ENCODE assay signal across 11 cellular contexts in the genomic region with DNA sequence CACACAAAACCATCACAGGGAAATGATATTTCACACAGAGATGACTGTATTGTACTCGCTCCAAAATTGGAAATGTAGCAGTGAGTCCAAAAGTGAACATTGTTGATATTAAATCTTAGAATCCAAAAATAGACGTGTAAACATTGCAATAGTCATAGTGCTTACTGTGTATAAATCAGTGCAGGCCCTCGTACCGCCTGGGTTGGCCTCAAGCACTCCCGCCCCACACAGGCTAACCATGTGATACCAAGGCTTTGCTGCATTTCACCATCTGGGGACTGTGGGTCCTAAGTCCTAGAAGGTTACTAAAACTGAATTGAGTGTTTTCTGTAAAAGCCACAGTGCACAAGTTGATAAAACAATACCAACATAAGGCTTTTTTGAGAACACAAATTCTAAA.
DNase-seq lines count a peak whose midpoint lies in the region; ATAC-seq, FAIRE-seq and TF ChIP-seq lines count a peak whose summit lies in the region.
"Had no signal": no experiment of that assay in that cellular context is flagged by ENCODE, and none has a peak within 500 bp of the region (broad histone marks: within the 10 kb centered on the region; RNA-seq: fewer than 3 reads in every experiment).

No MANE protein-coding gene starts in this region.

- no peak for DNase-seq in activated T-cell treated with anti-CD3 and anti-CD28 coated beads, Interleukin-2, amount 50 U/mL, for 72 hours
- DNase-seq in activated T-cell treated with anti-CD3 and anti-CD28 coated beads for 4 hours (no peak), esophagus squamous epithelium (lab: John Stamatoyannopoulos, UW) (no peak), GM12892 (ENCODE audit: insufficient read length) (no peak), DMS114 treated with DMSO at 0.1 percent for 48 hours (lab: John Stamatoyannopoulos, UW; ENCODE audit: unreplicated experiment) (no peak)
- no peak for DNase-seq in activated CD8-positive, alpha-beta memory T cell treated with anti-CD3 and anti-CD28 coated beads, Interleukin-2, amount 50 U/mL, for 48 hours
- DNase-seq: activated CD8-positive, alpha-beta T cell treated with anti-CD3 and anti-CD28 coated beads, Interleukin-2, amount 10 ng/mL, durations not matched to agents 7 days and 5 days; NCI-H1092 treated with DMSO at 0.1 percent for 48 hours had no signal

- FAIRE-seq in GM12892 (lab: Jason Lieb, UNC), result no peak

- peaks cover 37% of the 10 kb centered on the region for H3K4me1 Mint-ChIP-seq in activated T-cell treated with anti-CD3 and anti-CD28 coated beads, Interleukin-2, amount 50 U/mL, for 72 hours (ENCODE audit: low read depth)

- TF ChIP-seq POLR2A in esophagus squamous epithelium (IDR thresholded peaks at IDR 0.05) (no peak), GM12892 (IDR thresholded peaks at IDR 0.05; ENCODE audit: low read depth, low read length) (no peak)

- H3K36me3 ChIP-seq in esophagus squamous epithelium (no peaks in the 10 kb centered on the region), muscle layer of duodenum (ENCODE audit: control insufficient read depth in 1 of 2, insufficient read depth in 2 of 2, low read length in 2 of 2) (no peaks in the 10 kb centered on the region), urinary bladder (ENCODE audit: insufficient read depth) (no peaks in the 10 kb centered on the region)

- H3K27me3 ChIP-seq in esophagus squamous epithelium (no peaks in the 10 kb centered on the region), muscle layer of duodenum (ENCODE audit: low read depth, low read length) (no peaks in the 10 kb centered on the region)
- H3K27me3 ChIP-seq: BLaER1 treated with 17β-estradiol and CSF1 and Interleukin-3, amounts not matched to agents 10 nM and 100 nM had no signal

- WGBS in esophagus squamous epithelium, 2 donors, result 51 to 53% methylated on average over 5 of the region's 5 CpGs
- 15% methylated on average over 5 of the region's 5 CpGs for WGBS in urinary bladder

- no peaks in the 10 kb centered on the region for H3K27me3 Mint-ChIP-seq in activated T-cell treated with anti-CD3 and anti-CD28 coated beads, Interleukin-2, amount 50 U/mL, for 72 hours (ENCODE audit: low read depth)

- intact Hi-C loops in esophagus squamous epithelium (cut with DNase I), result no loop called here

- H3K27ac ChIP-seq in esophagus squamous epithelium (peak overlapping the region in 3 of 4 donors; percentile 74 to 80 (median 77)), muscle layer of duodenum (ENCODE audit: low read length) (peak overlapping the region; percentile 56), urinary bladder (ENCODE audit: low read depth) (peak overlapping the region; percentile 41)

- ATAC-seq in activated T-cell treated with anti-CD3 and anti-CD28 coated beads, Interleukin-2, amount 50 U/mL, for 72 hours (replicated peaks in 1 of 2), result no peak
- ATAC-seq: activated CD8-positive, alpha-beta T cell treated with anti-CD3 and anti-CD28 coated beads, Interleukin-2, amount 10 ng/mL, durations not matched to agents 7 days and 5 days had no signal

- no peaks in the 10 kb centered on the region for H3K9me3 ChIP-seq in esophagus squamous epithelium
- H3K9me3 ChIP-seq in muscle layer of duodenum (ENCODE audit: control insufficient read depth in 1 of 2, low read length in 2 of 2), result no peaks in the 10 kb centered on the region
- H3K9me3 ChIP-seq: BLaER1 treated with 17β-estradiol and CSF1 and Interleukin-3, amounts not matched to agents 10 nM and 100 nM had no signal

- H3K4me3 ChIP-seq in esophagus squamous epithelium (no peak overlapping the region), muscle layer of duodenum (ENCODE audit: low read depth in 1 of 2, low read length in 2 of 2) (no peak overlapping the region), urinary bladder (ENCODE audit: low read depth, low read length) (no peak overlapping the region)
- H3K4me3 ChIP-seq: BLaER1 treated with 17β-estradiol and CSF1 and Interleukin-3, amounts not matched to agents 10 nM and 100 nM had no signal

- TF ChIP-seq CTCF in esophagus squamous epithelium (IDR thresholded peaks at IDR 0.05), result no peak

- H3K4me3 Mint-ChIP-seq in activated T-cell treated with anti-CD3 and anti-CD28 coated beads, Interleukin-2, amount 50 U/mL, for 72 hours, result peak overlapping the region in 1 of 2 donors; percentile 12
- H3K4me3 Mint-ChIP-seq: activated CD8-positive, alpha-beta T cell treated with anti-CD3 and anti-CD28 coated beads, Interleukin-2, amount 10 ng/mL, durations not matched to agents 7 days and 5 days had no signal

- H3K4me1 ChIP-seq in esophagus squamous epithelium (peaks cover 24 to 77% (median 54%) of the 10 kb centered on the region in 3 donors), muscle layer of duodenum (ENCODE audit: control insufficient read depth in 1 of 2, insufficient read depth in 2 of 2, low read length in 2 of 2) (peaks cover 36 to 45% of the 10 kb centered on the region in 2 donors), urinary bladder (ENCODE audit: insufficient read depth) (peaks cover 1% of the 10 kb centered on the region)

- H3K36me3 Mint-ChIP-seq in activated T-cell treated with anti-CD3 and anti-CD28 coated beads, Interleukin-2, amount 50 U/mL, for 72 hours (ENCODE audit: insufficient read depth in 2 of 2), result no peaks in the 10 kb centered on the region

- no peaks in the 10 kb centered on the region for H3K9me3 Mint-ChIP-seq in activated T-cell treated with anti-CD3 and anti-CD28 coated beads, Interleukin-2, amount 50 U/mL, for 72 hours

- H3K27ac Mint-ChIP-seq in activated T-cell treated with anti-CD3 and anti-CD28 coated beads, Interleukin-2, amount 50 U/mL, for 72 hours, result peak overlapping the region; percentile 18
